8 cellular contexts compared by ENCODE assay signal in genomic region chr2:240436626-240437180, GRCh38. TPM values are rescaled to one million over a fixed set of nuclear protein-coding genes. Genes with fewer than 3 reads are reported as not detected.
DNase-seq lines count a peak whose midpoint lies in the region; ATAC-seq and TF ChIP-seq lines count a peak whose summit lies in the region.

No MANE protein-coding gene starts in this region.

- peaks cover 17% of the 10 kb centered on the region for H3K27me3 Mint-ChIP-seq in CD4-positive, CD25-positive, alpha-beta regulatory T cell
- H3K27me3 Mint-ChIP-seq in neural crest cell (ENCODE audit: low read depth): peaks cover 3% of the 10 kb centered on the region

- H3K4me3 Mint-ChIP-seq in CD4-positive, CD25-positive, alpha-beta regulatory T cell: peak overlapping the region in 3 of 4 donors; percentile 66 to 75 (median 73)
- H3K4me3 Mint-ChIP-seq in neural crest cell: peak overlapping the region; percentile 82

- H3K4me1 Mint-ChIP-seq in CD4-positive, CD25-positive, alpha-beta regulatory T cell: peaks cover 0 to 13% (median 1%) of the 10 kb centered on the region in 4 donors
- peaks cover 14% of the 10 kb centered on the region for H3K4me1 Mint-ChIP-seq in neural crest cell

- H3K27ac Mint-ChIP-seq in CD4-positive, CD25-positive, alpha-beta regulatory T cell: no peak overlapping the region
- no peak overlapping the region for H3K27ac Mint-ChIP-seq in neural crest cell (ENCODE audit: unreplicated experiment)

- H3K9me3 ChIP-seq in CD4-positive, CD25-positive, alpha-beta regulatory T cell (ENCODE audit: control insufficient read depth in 2 of 2, low read length in 2 of 2): no peaks in the 10 kb centered on the region

- no peak for DNase-seq in CD4-positive, CD25-positive, alpha-beta regulatory T cell
- DNase-seq in RPMI8226 (peak; percentile 32), fibroblast of mammary gland (ENCODE audit: low read depth) (peak; percentile 38), neural crest cell (ENCODE audit: low read depth, low spot score) (no peak)
- DNase-seq in activated CD4-positive, alpha-beta T cell treated with anti-CD3 and anti-CD28 coated beads, Interleukin-2, amount 50 U/mL, for 48 hours: no peak

- H3K4me1 ChIP-seq in CD4-positive, CD25-positive, alpha-beta regulatory T cell (ENCODE audit: control insufficient read depth, insufficient read depth, low read length, poor library complexity, severe bottlenecking): peaks cover 20% of the 10 kb centered on the region

- H3K27ac ChIP-seq in CD4-positive, CD25-positive, alpha-beta regulatory T cell (ENCODE audit: insufficient read depth, low read length, poor library complexity, severe bottlenecking): no peak overlapping the region

- H3K36me3 ChIP-seq in CD4-positive, CD25-positive, alpha-beta regulatory T cell (ENCODE audit: control insufficient read depth, insufficient read depth, low read length): no peaks in the 10 kb centered on the region

- H3K4me3 ChIP-seq in CD4-positive, CD25-positive, alpha-beta regulatory T cell (ENCODE audit: low read depth, low read length): no peak overlapping the region
- peak overlapping the region; percentile 69 for H3K4me3 ChIP-seq in fibroblast of mammary gland (ENCODE audit: control insufficient read depth, low read depth, low read length)

- peaks cover 9% of the 10 kb centered on the region for H3K27me3 ChIP-seq in CD4-positive, CD25-positive, alpha-beta regulatory T cell (ENCODE audit: control insufficient read depth, insufficient read depth, low read length)

- peaks cover 0 to 1% (median 0%) of the 10 kb centered on the region in 7 donors for H3K9me3 Mint-ChIP-seq in CD4-positive, CD25-positive, alpha-beta regulatory T cell
- H3K9me3 Mint-ChIP-seq in neural crest cell: no peaks in the 10 kb centered on the region

- no peaks in the 10 kb centered on the region for H3K36me3 Mint-ChIP-seq in CD4-positive, CD25-positive, alpha-beta regulatory T cell
- no peaks in the 10 kb centered on the region for H3K36me3 Mint-ChIP-seq in neural crest cell (ENCODE audit: low read depth)

- ATAC-seq in CD4-positive, CD25-positive, alpha-beta regulatory T cell (ENCODE audit: low read depth in 2 of 2): no peak
- ATAC-seq in HG03378 (IDR thresholded peaks at IDR 0.05; ENCODE audit: unreplicated experiment) (no peak), HG02623 (IDR thresholded peaks at IDR 0.05; ENCODE audit: unreplicated experiment) (no peak), GM18502 (IDR thresholded peaks at IDR 0.05; ENCODE audit: poor library complexity, unreplicated experiment) (no peak)

- TF ChIP-seq CTCF in fibroblast of mammary gland (conservative IDR thresholded peaks at IDR 0.05; ENCODE audit: control insufficient read depth, insufficient read depth, low read depth, low read length) (no peak), neural crest cell (conservative IDR thresholded peaks at IDR 0.05) (no peak)

RNA-seq across cellular contexts. Expression of gene GPC1, which starts 1.2 kb away (rescaled TPM):
- total RNA-seq in CD4-positive, CD25-positive, alpha-beta regulatory T cell: 0.91 TPM
- under 1 TPM; 0.06 to 0.48 (median 0.26) TPM for polyA plus RNA-seq in CD4-positive, CD25-positive, alpha-beta regulatory T cell
- 88.6 and 89.9 TPM in 2 replicates for total RNA-seq in neural crest cell

Comparison
In these comparisons a context has a peak if more than half of its experiments do, and no peak if none do; other contexts are left out.
1. DNase-seq: peak in RPMI8226 (single experiment) and fibroblast of mammary gland (single experiment); none in CD4-positive, CD25-positive, alpha-beta regulatory T cell (0 of 3), neural crest cell (single experiment) and activated CD4-positive, alpha-beta T cell treated with anti-CD3 and anti-CD28 coated beads, Interleukin-2, amount 50 U/mL, for 48 hours (0 of 2).
2. RNA of gene GPC1, which starts 1.2 kb away (total RNA-seq): 88.6 to 89.9 TPM in neural crest cell; 0.91 TPM in CD4-positive, CD25-positive, alpha-beta regulatory T cell (single experiment); every median in the first group is over 10 times any median in the second.